In the genomic region with DNA sequence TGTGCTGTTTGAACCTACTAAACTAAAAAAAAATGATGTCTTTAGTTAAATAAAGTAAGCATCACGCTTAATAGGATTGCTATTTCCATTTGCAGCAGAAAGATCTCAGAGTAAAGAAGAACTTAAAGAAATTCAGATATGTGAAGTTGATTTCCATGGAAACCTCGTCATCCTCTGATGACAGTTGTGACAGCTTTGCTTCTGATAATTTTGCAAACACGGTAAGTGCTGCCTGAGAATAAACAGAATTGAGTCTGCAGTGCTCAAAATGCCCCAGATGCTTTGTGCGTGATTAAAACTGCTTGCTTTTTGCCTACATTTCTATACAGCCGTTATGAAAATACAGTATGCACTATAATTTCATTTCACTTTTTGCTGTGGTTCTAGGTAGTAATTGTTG, we compare ENCODE assay signal across 24 cellular contexts. TPM values are rescaled to one million over a fixed set of nuclear protein-coding genes. Genes with fewer than 3 reads are reported as not detected.
DNase-seq lines count a peak whose midpoint lies in the region; ATAC-seq, FAIRE-seq and TF ChIP-seq lines count a peak whose summit lies in the region.
"Had no signal": no experiment of that assay in that cellular context is flagged by ENCODE, and none has a peak within 500 bp of the region (broad histone marks: within the 10 kb centered on the region; RNA-seq: fewer than 3 reads in every experiment).

No MANE protein-coding gene starts in this region.

- no peak for FAIRE-seq in K562 (lab: Jason Lieb, UNC)
- FAIRE-seq in H54 (lab: Jason Lieb, UNC) = no peak
- FAIRE-seq: small intestine, urothelium cell line had no signal

- TF ChIP-seq POLR2A in K562 (conservative IDR thresholded peaks at IDR 0.05) (no peak), H54 (IDR thresholded peaks at IDR 0.05; ENCODE audit: low read depth, low read length) (no peak)

- H3K4me1 ChIP-seq in OCI-LY7 (ENCODE audit: insufficient read depth, low read length, poor library complexity, severe bottlenecking) (peaks cover 49% of the 10 kb centered on the region), K562 (replicated peaks in 1 of 2; ENCODE audit: control insufficient read depth in 2 of 2, insufficient read depth in 2 of 2, low read length in 2 of 2) (peaks cover 15 to 22% of the 10 kb centered on the region in 2 experiments; a peak in 4 of 5 replicates)

- H2AFZ ChIP-seq in OCI-LY7 (ENCODE audit: low read length) (no peak overlapping the region), K562 (ENCODE audit: low read depth, low read length) (no peak overlapping the region)
- H2AFZ ChIP-seq: GM23338, neural progenitor cell had no signal

- peaks cover 92% of the 10 kb centered on the region for H3K79me2 ChIP-seq in OCI-LY7 (ENCODE audit: insufficient read depth, low read depth, low read length)
- peaks cover 67% of the 10 kb centered on the region for H3K79me2 ChIP-seq in K562 (ENCODE audit: control insufficient read depth, insufficient read depth, low read length)

- H4K20me1 ChIP-seq in OCI-LY7 (ENCODE audit: insufficient read depth, low read length) = peaks cover 57% of the 10 kb centered on the region
- peaks cover 17% of the 10 kb centered on the region; the same call in 1 of the 2 replicates for H4K20me1 ChIP-seq in K562 (replicated peaks; ENCODE audit: control insufficient read depth, insufficient read depth, low read length)

- no peak for TF ChIP-seq EP300 in K562 (IDR thresholded peaks at IDR 0.05; ENCODE audit: low read length)

- CTCF ChIA-PET in OCI-LY7 (lab: Charles Lee; ENCODE audit: unreplicated experiment) (no interaction called here), K562 (lab: Yijun Ruan, JAX; ENCODE audit: low intra/inter-chr PET ratio) (no interaction called here)

- H3K9me3 ChIP-seq in OCI-LY7 (ENCODE audit: low read length) (no peaks in the 10 kb centered on the region), K562 (replicated peaks; ENCODE audit: control insufficient read depth, insufficient read depth, low read depth, low read length) (no peaks in the 10 kb centered on the region)
- H3K9me3 ChIP-seq: heart left ventricle, left lung had no signal

- no peak for TF ChIP-seq RAD21 in K562 (CRISPR knock-in tag; conservative IDR thresholded peaks at IDR 0.05 in 1 of 2, IDR thresholded peaks at IDR 0.05 in 1 of 2)

- H3K4me3 ChIP-seq in GM12865 (ENCODE audit: low read depth, low read length) (peak overlapping the region; percentile 16; the same call in 1 of the 2 replicates), OCI-LY7 (ENCODE audit: low read depth, low read length, poor library complexity, severe bottlenecking) (peak overlapping the region; percentile 56), K562 (no peak overlapping the region)
- H3K4me3 ChIP-seq: coronary artery, GM23338, heart left ventricle, left lung, neural progenitor cell had no signal

- WGBS in K562 (ENCODE audit: insufficient coverage, low coverage, missing lambda C conversion rate) = 63% methylated on average over 5 of the region's 5 CpGs

- H3K9me2 ChIP-seq in OCI-LY7 (ENCODE audit: insufficient read depth, low read length) = no peaks in the 10 kb centered on the region

- TF ChIP-seq CTCF in GM12865 (IDR thresholded peaks at IDR 0.05; ENCODE audit: insufficient read depth, low read depth, low read length, missing control alignments) = no peak
- TF ChIP-seq CTCF in OCI-LY7 (conservative IDR thresholded peaks at IDR 0.05; ENCODE audit: low read length) = no peak
- TF ChIP-seq CTCF in K562 (IDR thresholded peaks at IDR 0.05 in 2 of 3, conservative IDR thresholded peaks at IDR 0.05 in 1 of 3; ENCODE audit: insufficient read depth in 2 of 3, low read depth in 1 of 3, low read length in 3 of 3) = no peak

- POLR2A ChIA-PET in OCI-LY7 (lab: Charles Lee) = interaction anchor here (0.6 to 1.2 kb wide), 5 partner anchors 9 to 86 kb away, joined by 3 to 6 read pairs (median 4); no protein-coding TSS in a partner anchor
- POLR2A ChIA-PET in K562 (lab: Yijun Ruan, JAX) = no interaction called here

- BruUV-seq in OCI-LY7 (replicated peaks; lab: Mats Ljungman, UMichigan) (no TSS peak), K562 (replicated peaks; lab: Mats Ljungman, UMichigan) (no TSS peak)

- H3K9ac ChIP-seq in K562 (ENCODE audit: insufficient read depth in 1 of 2, low read depth in 2 of 2, low read length in 2 of 2) = no peak overlapping the region
- H3K9ac ChIP-seq: neural progenitor cell had no signal

- in situ Hi-C loops in K562 (cut with MboI) = no loop called here

- intact Hi-C loops in OCI-LY7 (cut with micrococcal nuclease; ENCODE audit: unreplicated experiment) (loop anchor here (10.0 kb wide), 2 partner anchors 516 to 1276 kb away; no protein-coding TSS in a partner anchor), K562 (cut with micrococcal nuclease) (loop anchor here (10.0 kb wide), 1 partner anchor 144 kb away; no protein-coding TSS in a partner anchor)

- peaks cover 84% of the 10 kb centered on the region for H3K36me3 ChIP-seq in OCI-LY7 (ENCODE audit: insufficient read depth, low read length)
- peaks cover 69% of the 10 kb centered on the region for H3K36me3 ChIP-seq in K562 (ENCODE audit: control insufficient read depth, insufficient read depth, low read length)
- H3K36me3 ChIP-seq: heart left ventricle, left lung had no signal

- ATAC-seq in K562 (no peak), HG03139 (IDR thresholded peaks at IDR 0.05; ENCODE audit: unreplicated experiment) (no peak), GM19351 (IDR thresholded peaks at IDR 0.05; ENCODE audit: unreplicated experiment) (no peak)
- ATAC-seq: GM23338, heart left ventricle, left lung, SK-N-SH treated with all-trans-retinoic acid at 6 μM for 48 hours had no signal

- no peaks in the 10 kb centered on the region for H3K27me3 ChIP-seq in K562 (ENCODE audit: control insufficient read depth in 2 of 2, insufficient read depth in 2 of 2, low read length in 2 of 2)

- H3K4me2 ChIP-seq in OCI-LY7 (ENCODE audit: low read length) (peak overlapping the region; percentile 94), K562 (ENCODE audit: insufficient read depth, low read length) (no peak overlapping the region)
- H3K4me2 ChIP-seq: GM23338, neural progenitor cell had no signal

- peak; percentile 21 for DNase-seq in NOMO-1 treated with DMSO at 0.1 percent for 48 hours (lab: John Stamatoyannopoulos, UW; ENCODE audit: unreplicated experiment)
- DNase-seq in NOMO-1 treated with dmso at 0.1 percent for 144 hours (lab: John Stamatoyannopoulos, UW; ENCODE audit: unreplicated experiment) = no peak
- peak; percentile 31 for DNase-seq in GM12865 (ENCODE audit: low read depth)
- DNase-seq in OCI-LY7 (ENCODE audit: low spot score) = no peak
- no peak for DNase-seq in K562 (ENCODE audit: extremely low read depth in 1 of 4, low spot score in 3 of 4)
- DNase-seq in H54 (ENCODE audit: insufficient read length, low spot score) = no peak
- DNase-seq: activated CD4-positive, alpha-beta T cell treated with anti-CD3 and anti-CD28 coated beads, Interleukin-2, amount 50 U/mL, for 4 hours; activated naive CD8-positive, alpha-beta T cell treated with anti-CD3 and anti-CD28 coated beads, Interleukin-2, amount 10 ng/mL, durations not matched to agents 7 days and 5 days; activated T-cell treated with anti-CD3 and anti-CD28 coated beads, Interleukin-2, amount 50 U/mL, for 48 hours; heart left ventricle; left lung; midbrain; NCI-H1694 treated with DMSO at 0.1 percent for 48 hours; NCI-H2227 treated with DMSO at 0.1 percent for 48 hours; NCI-H82; stimulated activated CD4-positive, alpha-beta T cell treated with anti-CD3 and anti-CD28 coated beads, Interleukin-4, amount 100 ng/mL, for 1 hour had no signal

- H3K27ac ChIP-seq in OCI-LY7 (ENCODE audit: low read depth, low read length, poor library complexity, severe bottlenecking) (peak overlapping the region; percentile 47), K562 (ENCODE audit: extremely low read depth, low read depth, low read length) (peak overlapping the region; percentile 9; the same call in 1 of the 3 replicates)
- H3K27ac ChIP-seq: coronary artery, heart left ventricle, left lung, neural progenitor cell had no signal

- H3K9me1 ChIP-seq in K562 (ENCODE audit: control insufficient read depth, insufficient read depth, low read length) = peaks cover 3% of the 10 kb centered on the region

TF ChIP-seq in K562, 482 proteins besides CTCF, POLR2A, EP300 and RAD21:
- TF ChIP-seq HDAC3 (IDR thresholded peaks at IDR 0.05; ENCODE audit: borderline replicate concordance, partially characterized antibody) = no peak
- TF ChIP-seq MEIS2 (IDR thresholded peaks at IDR 0.05; ENCODE audit: partially characterized antibody) = peak; percentile 34
- TF ChIP-seq, protein P1, sequence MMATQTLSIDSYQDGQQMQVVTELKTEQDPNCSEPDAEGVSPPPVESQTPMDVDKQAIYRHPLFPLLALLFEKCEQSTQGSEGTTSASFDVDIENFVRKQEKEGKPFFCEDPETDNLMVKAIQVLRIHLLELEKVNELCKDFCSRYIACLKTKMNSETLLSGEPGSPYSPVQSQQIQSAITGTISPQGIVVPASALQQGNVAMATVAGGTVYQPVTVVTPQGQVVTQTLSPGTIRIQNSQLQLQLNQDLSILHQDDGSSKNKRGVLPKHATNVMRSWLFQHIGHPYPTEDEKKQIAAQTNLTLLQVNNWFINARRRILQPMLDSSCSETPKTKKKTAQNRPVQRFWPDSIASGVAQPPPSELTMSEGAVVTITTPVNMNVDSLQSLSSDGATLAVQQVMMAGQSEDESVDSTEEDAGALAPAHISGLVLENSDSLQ (IDR thresholded peaks at IDR 0.05) = peak; percentile 41; the same call in 1 of the 2 replicates

RNA-seq across cellular contexts. Expression of a gene that starts 3.9 kb away (rescaled TPM):
- 98.2 and 140 TPM in 2 replicates for total RNA-seq in OCI-LY7 (2014; rRNA removed; shearing (Covaris generic))
- 170 and 193 TPM in 2 replicates for total RNA-seq in OCI-LY7 (2022)
- 62.9 and 117 TPM in 2 replicates for total RNA-seq in K562 (2011; cell fraction: chromatin; rRNA removed; ENCODE audit: low replicate concordance)
- 32.5 and 35.9 TPM in 2 replicates for total RNA-seq in K562 (2011; cell fraction: nucleolus; rRNA removed)
- 55.9 and 67.6 TPM in 2 replicates for total RNA-seq in K562 (2011; cell fraction: nucleoplasm; rRNA removed)
- total RNA-seq in K562 (2014; rRNA removed) = 43.8 and 57.6 TPM in 2 replicates
- 51.0 and 51.8 TPM in 2 replicates for total RNA-seq in K562 (2014; rRNA removed; fragmentation: Illumina TruSeq; extraction: Trizol)
- 45.8 and 48.0 TPM in 2 replicates for total RNA-seq in K562 (2015; rRNA removed; fragmentation: Illumina TruSeq; extraction: Trizol)
- total RNA-seq in K562 (2021) = 65.8 and 66.8 TPM in 2 replicates
- 121 and 122 TPM in 2 replicates for polyA plus RNA-seq in K562 (2011; rRNA removed)
- polyA plus RNA-seq in K562 (2011; cell fraction: cytosol; rRNA removed) = 47.5 and 73.0 TPM in 2 replicates
- 257 and 276 TPM in 2 replicates for polyA plus RNA-seq in K562 (2011; cell fraction: nucleus; rRNA removed)
- polyA plus RNA-seq in K562 (2012) = 30.0 and 43.1 TPM in 2 replicates
- 69.3 and 80.4 TPM in 2 replicates for polyA plus RNA-seq in K562 (2014; fragmentation: Illumina TruSeq; extraction: Trizol)
- polyA plus RNA-seq in K562 (2014; fragmentation: Nextera tagmentation; extraction: Ambion mirVana) = 10 to 100 TPM; 28.5 to 41.4 TPM
- 87.4 and 88.8 TPM in 2 replicates for polyA plus RNA-seq in K562 (2014; rRNA removed)
- polyA minus RNA-seq in K562 (2011; rRNA and poly(A)+ RNA removed) = 54.5 and 61.8 TPM in 2 replicates
- polyA minus RNA-seq in K562 (2011; cell fraction: cytosol; rRNA and poly(A)+ RNA removed) = 41.7 and 43.2 TPM in 2 replicates
- 32.2 and 47.1 TPM in 2 replicates for polyA minus RNA-seq in K562 (2011; cell fraction: nucleus; rRNA and poly(A)+ RNA removed)

Comparison
In these comparisons a context has a peak if more than half of its experiments do, and no peak if none do; other contexts are left out.
1. DNase-seq: peak in NOMO-1 treated with DMSO at 0.1 percent for 48 hours (single experiment) and GM12865 (single experiment); none in NOMO-1 treated with dmso at 0.1 percent for 144 hours (single experiment), OCI-LY7 (single experiment), K562 (0 of 4) and H54 (single experiment).